28 cellular contexts compared by ENCODE assay signal in the genomic region with DNA sequence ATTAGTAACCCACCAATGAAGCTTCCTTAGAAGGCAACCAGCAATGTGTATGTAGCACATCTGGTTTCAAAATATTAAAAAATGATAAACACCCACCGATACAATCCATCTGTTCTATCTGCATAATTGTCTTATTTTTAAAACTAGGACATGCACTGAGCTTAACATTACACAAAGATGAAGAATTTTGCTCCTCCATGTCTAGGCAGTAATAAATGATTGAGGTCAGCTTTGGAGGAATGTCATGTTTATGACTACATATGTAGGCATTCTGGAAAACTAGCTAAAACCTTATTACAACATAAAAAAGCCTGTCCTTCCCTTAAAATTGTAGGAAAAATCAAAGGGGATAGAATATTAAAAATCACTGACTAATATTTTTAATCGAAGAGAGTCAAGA.
DNase-seq lines count a peak whose midpoint lies in the region; ATAC-seq, FAIRE-seq and TF ChIP-seq lines count a peak whose summit lies in the region.
"Had no signal": no experiment of that assay in that cellular context is flagged by ENCODE, and none has a peak within 500 bp of the region (broad histone marks: within the 10 kb centered on the region; RNA-seq: fewer than 3 reads in every experiment).

No MANE protein-coding gene starts in this region.

- H3K27me3 ChIP-seq in HepG2 (ENCODE audit: control insufficient read depth in 1 of 2, insufficient read depth in 2 of 2, low read length in 2 of 2) (no peaks in the 10 kb centered on the region), right lobe of liver (no peaks in the 10 kb centered on the region), right cardiac atrium (ENCODE audit: control insufficient read depth, insufficient read depth) (no peaks in the 10 kb centered on the region)
- H3K27me3 ChIP-seq: breast epithelium, neutrophil, stomach, transverse colon had no signal

- no peak for TF ChIP-seq RAD21 in HepG2 (CRISPR knock-in tag; IDR thresholded peaks at IDR 0.05)

- TF ChIP-seq EP300 in HepG2 (IDR thresholded peaks at IDR 0.05; ENCODE audit: low read depth in 2 of 2, low read length in 2 of 2) (no peak), HepG2 (CRISPR knock-in tag; IDR thresholded peaks at IDR 0.05; ENCODE audit: borderline replicate concordance) (no peak)

- no TSS peak for BruUV-seq in HepG2 (replicated peaks; lab: Mats Ljungman, UMichigan)

- H4K20me1 ChIP-seq in HepG2 (ENCODE audit: insufficient read depth, low read length): no peaks in the 10 kb centered on the region

- H3K4me3 ChIP-seq in HepG2 (replicated peaks in 1 of 3; ENCODE audit: insufficient read depth in 1 of 3, low read depth in 2 of 3, low read length in 3 of 3) (no peak overlapping the region), right lobe of liver (no peak overlapping the region), foreskin fibroblast (ENCODE audit: low read depth in 1 of 2, low read length in 2 of 2) (no peak overlapping the region), right cardiac atrium (ENCODE audit: low read length) (no peak overlapping the region)
- H3K4me3 ChIP-seq: breast epithelium, SK-N-MC, stomach, transverse colon had no signal

- POLR2A ChIA-PET in HepG2 (lab: Yijun Ruan, JAX): no interaction called here

- no peaks in the 10 kb centered on the region for H3K9me3 Mint-ChIP-seq in activated T-helper 1 cell treated with anti-CD3 and anti-CD28 coated beads, Interleukin-12 subunit alpha, Interleukin-12 subunit beta, Interleukin-2, Interleukin-4 antibody, amounts not matched to agents 30 ng/mL and 10 ng/mL and 1 ng/mL, durations not matched to agents 14 hours and 24 hours and 36 hours
- H3K9me3 Mint-ChIP-seq: activated CD4-positive, alpha-beta T cell treated with anti-CD3 and anti-CD28 coated beads, Interleukin-2, amount 10 ng/mL, durations not matched to agents 24 days and 14 days; activated naive CD8-positive, alpha-beta T cell treated with anti-CD3 and anti-CD28 coated beads for 36 hours had no signal

- no peaks in the 10 kb centered on the region for H3K36me3 Mint-ChIP-seq in activated T-helper 1 cell treated with anti-CD3 and anti-CD28 coated beads, Interleukin-12 subunit alpha, Interleukin-12 subunit beta, Interleukin-2, Interleukin-4 antibody, amounts not matched to agents 30 ng/mL and 10 ng/mL and 1 ng/mL, durations not matched to agents 14 hours and 24 hours and 36 hours (ENCODE audit: low read depth)
- H3K36me3 Mint-ChIP-seq: activated naive CD8-positive, alpha-beta T cell treated with anti-CD3 and anti-CD28 coated beads for 36 hours had no signal

- no peak overlapping the region for H3K4me3 Mint-ChIP-seq in activated T-helper 1 cell treated with anti-CD3 and anti-CD28 coated beads, Interleukin-12 subunit alpha, Interleukin-12 subunit beta, Interleukin-2, Interleukin-4 antibody, amounts not matched to agents 30 ng/mL and 10 ng/mL and 1 ng/mL, durations not matched to agents 14 hours and 24 hours and 36 hours
- H3K4me3 Mint-ChIP-seq: activated CD4-positive, alpha-beta T cell treated with anti-CD3 and anti-CD28 coated beads, Interleukin-2, amount 10 ng/mL, durations not matched to agents 24 days and 14 days; activated naive CD8-positive, alpha-beta T cell treated with anti-CD3 and anti-CD28 coated beads for 36 hours; activated T-helper 17 cell treated with anti-CD3 and anti-CD28 coated beads, Interleukin-2, amount 50 U/mL, for 72 hours; H9; T-helper 17 cell had no signal

- WGBS in HepG2 (ENCODE audit: low lambda C conversion rate): 3% methylated on average over 2 of the region's 2 CpGs
- 49% methylated on average over 2 of the region's 2 CpGs for WGBS in right lobe of liver (ENCODE audit: insufficient coverage, low coverage, low lambda C conversion rate, missing lambda C conversion rate)
- WGBS in right cardiac atrium: 63% methylated on average over 2 of the region's 2 CpGs

- TF ChIP-seq CTCF in HepG2 (CRISPR knock-in tag; IDR thresholded peaks at IDR 0.05) (no peak), right lobe of liver (IDR thresholded peaks at IDR 0.05) (no peak), foreskin fibroblast (IDR thresholded peaks at IDR 0.05; ENCODE audit: low read depth, low read length) (no peak)

- H3K9me3 ChIP-seq in HepG2 (ENCODE audit: low read length) (no peaks in the 10 kb centered on the region), right lobe of liver (no peaks in the 10 kb centered on the region), right cardiac atrium (ENCODE audit: control insufficient read depth, low read length) (no peaks in the 10 kb centered on the region)
- H3K9me3 ChIP-seq: breast epithelium, neutrophil, stomach, transverse colon had no signal

- H3K9ac ChIP-seq in HepG2 (ENCODE audit: insufficient read depth, low read depth, low read length): no peak overlapping the region

- peak; percentile 23 for FAIRE-seq in HepG2 (lab: Jason Lieb, UNC)
- FAIRE-seq: GM18507, kidney had no signal

- peaks cover 5% of the 10 kb centered on the region for H3K27me3 Mint-ChIP-seq in activated T-helper 1 cell treated with anti-CD3 and anti-CD28 coated beads, Interleukin-12 subunit alpha, Interleukin-12 subunit beta, Interleukin-2, Interleukin-4 antibody, amounts not matched to agents 30 ng/mL and 10 ng/mL and 1 ng/mL, durations not matched to agents 14 hours and 24 hours and 36 hours (ENCODE audit: insufficient read depth)
- H3K27me3 Mint-ChIP-seq: activated naive CD8-positive, alpha-beta T cell treated with anti-CD3 and anti-CD28 coated beads for 36 hours; activated T-helper 17 cell treated with anti-CD3 and anti-CD28 coated beads, Interleukin-2, amount 50 U/mL, for 72 hours; T-helper 17 cell had no signal

- no peak overlapping the region for H3K4me2 ChIP-seq in HepG2 (ENCODE audit: low read depth, low read length)

- no peak overlapping the region for H2AFZ ChIP-seq in HepG2 (ENCODE audit: low read length)

- H3K79me2 ChIP-seq in HepG2 (ENCODE audit: insufficient read depth, low read length): no peaks in the 10 kb centered on the region

- intact Hi-C loops in HepG2 (cut with micrococcal nuclease; ENCODE audit: unreplicated experiment) (no loop called here), right lobe of liver (cut with DNase I) (no loop called here), right cardiac atrium (cut with DNase I) (no loop called here)
- intact Hi-C loops in activated T-helper 1 cell treated with anti-CD3 and anti-CD28 coated beads, Interleukin-12 subunit alpha, Interleukin-12 subunit beta, Interleukin-2, Interleukin-4 antibody, amounts not matched to agents 30 ng/mL and 10 ng/mL and 1 ng/mL, durations not matched to agents 14 hours and 24 hours and 36 hours (cut with micrococcal nuclease): no loop called here

- no peaks in the 10 kb centered on the region for H3K4me1 Mint-ChIP-seq in activated T-helper 1 cell treated with anti-CD3 and anti-CD28 coated beads, Interleukin-12 subunit alpha, Interleukin-12 subunit beta, Interleukin-2, Interleukin-4 antibody, amounts not matched to agents 30 ng/mL and 10 ng/mL and 1 ng/mL, durations not matched to agents 14 hours and 24 hours and 36 hours (ENCODE audit: low read depth)
- H3K4me1 Mint-ChIP-seq: activated CD4-positive, alpha-beta T cell treated with anti-CD3 and anti-CD28 coated beads, Interleukin-2, amount 10 ng/mL, durations not matched to agents 24 days and 14 days; activated naive CD8-positive, alpha-beta T cell treated with anti-CD3 and anti-CD28 coated beads for 36 hours; activated T-helper 17 cell treated with anti-CD3 and anti-CD28 coated beads, Interleukin-2, amount 50 U/mL, for 72 hours; H9; T-helper 17 cell had no signal

- TF ChIP-seq POLR2A in HepG2 (IDR thresholded peaks at IDR 0.05; ENCODE audit: insufficient read depth in 1 of 2, low read depth in 2 of 2, low read length in 2 of 2): no peak
- no peak for TF ChIP-seq POLR2A in right lobe of liver (IDR thresholded peaks at IDR 0.05)

- H3K36me3 ChIP-seq in HepG2 (replicated peaks in 1 of 2; ENCODE audit: control insufficient read depth in 1 of 2, insufficient read depth in 2 of 2, low read length in 2 of 2) (no peaks in the 10 kb centered on the region), right lobe of liver (no peaks in the 10 kb centered on the region)
- H3K36me3 ChIP-seq: breast epithelium, neutrophil, stomach, transverse colon had no signal

- H3K27ac Mint-ChIP-seq in activated T-helper 1 cell treated with anti-CD3 and anti-CD28 coated beads, Interleukin-12 subunit alpha, Interleukin-12 subunit beta, Interleukin-2, Interleukin-4 antibody, amounts not matched to agents 30 ng/mL and 10 ng/mL and 1 ng/mL, durations not matched to agents 14 hours and 24 hours and 36 hours: no peak overlapping the region
- H3K27ac Mint-ChIP-seq: activated CD4-positive, alpha-beta T cell treated with anti-CD3 and anti-CD28 coated beads, Interleukin-2, amount 10 ng/mL, durations not matched to agents 24 days and 14 days; activated naive CD8-positive, alpha-beta T cell treated with anti-CD3 and anti-CD28 coated beads for 36 hours; activated T-helper 17 cell treated with anti-CD3 and anti-CD28 coated beads, Interleukin-2, amount 50 U/mL, for 72 hours; H9; T-helper 17 cell had no signal

- H3K4me1 ChIP-seq in HepG2 (ENCODE audit: insufficient read depth, low read length): no peaks in the 10 kb centered on the region
- H3K4me1 ChIP-seq in right lobe of liver: no peaks in the 10 kb centered on the region
- no peaks in the 10 kb centered on the region for H3K4me1 ChIP-seq in right cardiac atrium (ENCODE audit: control insufficient read depth, insufficient read depth, low read length)
- H3K4me1 ChIP-seq: breast epithelium, stomach, transverse colon had no signal

- ATAC-seq in HepG2 (no peak), right lobe of liver (no peak), GM21423 (IDR thresholded peaks at IDR 0.05; ENCODE audit: unreplicated experiment) (no peak), right cardiac atrium (no peak)
- ATAC-seq: activated T-helper 17 cell treated with anti-CD3 and anti-CD28 coated beads, Interleukin-2, amount 50 U/mL, for 72 hours; T-helper 17 cell had no signal

- DNase-seq in HepG2 (ENCODE audit: low spot score): no peak
- DNase-seq in right lobe of liver: no peak
- DNase-seq in astrocyte of the hippocampus (ENCODE audit: low read depth, low spot score): peak; percentile 18
- peak; percentile 60 to 81 for DNase-seq in foreskin fibroblast
- no peak for DNase-seq in activated T-helper 1 cell treated with anti-CD3 and anti-CD28 coated beads, Interleukin-12 subunit alpha, Interleukin-12 subunit beta, Interleukin-2, Interleukin-4 antibody, amounts not matched to agents 30 ng/mL and 10 ng/mL and 1 ng/mL, durations not matched to agents 14 hours and 24 hours and 36 hours (ENCODE audit: low spot score)
- no peak for DNase-seq in right cardiac atrium
- no peak for DNase-seq in effector CD4-positive, alpha-beta T cell
- DNase-seq: activated CD4-positive, alpha-beta T cell treated with anti-CD3 and anti-CD28 coated beads, Interleukin-2, amount 10 ng/mL, durations not matched to agents 24 days and 14 days; activated naive CD8-positive, alpha-beta T cell treated with anti-CD3 and anti-CD28 coated beads for 36 hours; cortex of kidney; foreskin melanocyte; H9; kidney; MM.1S; NCI-H1436 treated with DMSO at 0.1 percent for 48 hours; NCI-H2171; NCI-H526 treated with DMSO at 0.1 percent for 48 hours; stomach; T-helper 17 cell; transverse colon had no signal

- no peak overlapping the region for H3K27ac ChIP-seq in HepG2 (ENCODE audit: extremely low read length, insufficient read depth, low read length)
- H3K27ac ChIP-seq in right lobe of liver: no peak overlapping the region
- no peak overlapping the region for H3K27ac ChIP-seq in right cardiac atrium (ENCODE audit: low read length)
- H3K27ac ChIP-seq: 22Rv1, breast epithelium, neutrophil, RWPE1, SK-N-MC, stomach, transverse colon had no signal

- CTCF ChIA-PET in HepG2 (lab: Yijun Ruan, JAX; ENCODE audit: low intra/inter-chr PET ratio, low total read pairs): no interaction called here

- in situ Hi-C loops in HepG2 (cut with HindIII; ENCODE audit: extremely low pct_ligation_motif_present, low pct_unique_long_range_greater_than_20kb): no loop called here

Comparison
In these comparisons a context has a peak if more than half of its experiments do, and no peak if none do; other contexts are left out.
1. DNase-seq: peak in astrocyte of the hippocampus (single experiment) and foreskin fibroblast (2 of 2); none in HepG2 (single experiment), right lobe of liver (0 of 3), activated T-helper 1 cell treated with anti-CD3 and anti-CD28 coated beads, Interleukin-12 subunit alpha, Interleukin-12 subunit beta, Interleukin-2, Interleukin-4 antibody, amounts not matched to agents 30 ng/mL and 10 ng/mL and 1 ng/mL, durations not matched to agents 14 hours and 24 hours and 36 hours (single experiment), right cardiac atrium (0 of 3) and effector CD4-positive, alpha-beta T cell (single experiment).